In the genomic region with DNA sequence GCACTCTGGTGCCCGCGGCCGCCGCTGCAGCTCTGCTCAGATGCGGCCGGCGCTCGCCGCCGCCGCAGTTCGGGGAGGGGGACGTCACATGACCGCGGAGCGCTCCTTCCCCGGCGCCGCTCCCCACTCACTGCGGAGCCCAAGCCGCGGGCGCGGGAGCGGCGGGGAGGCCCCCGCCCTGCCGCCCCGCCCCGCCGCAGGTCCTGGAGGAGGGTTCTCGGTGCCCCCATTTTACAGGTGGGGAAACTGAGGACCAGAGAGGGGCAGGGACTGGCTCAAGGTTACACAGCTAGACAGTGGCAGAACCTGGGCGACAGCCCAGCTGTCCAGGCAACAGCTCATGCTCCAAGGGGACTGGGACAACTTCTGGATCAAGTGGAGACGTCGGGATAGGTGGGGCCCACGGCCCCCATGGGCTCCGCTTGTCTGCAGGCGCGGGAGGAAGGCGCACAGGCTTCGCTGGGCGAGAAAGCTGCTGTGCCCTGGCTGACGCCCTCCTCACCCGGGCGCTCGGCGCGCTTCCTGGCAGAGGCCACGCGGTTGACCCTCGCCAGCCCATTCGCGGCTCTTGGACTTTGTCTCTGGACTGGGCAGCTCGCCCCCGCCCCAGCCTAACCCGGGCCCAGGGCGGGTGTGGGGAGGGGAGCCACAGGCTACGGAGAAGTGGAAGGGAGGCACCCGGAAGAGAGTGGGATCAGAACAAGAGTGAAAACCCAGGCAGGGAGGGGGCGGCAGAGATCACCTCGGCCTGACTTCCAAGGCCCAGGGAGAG, we compare ENCODE assay signal across 9 cellular contexts. TPM values are rescaled to one million over a fixed set of nuclear protein-coding genes. Genes with fewer than 3 reads are reported as not detected.
A peak's percentile ranks its signal among the peaks of the same experiment; 100 is the strongest.
DNase-seq lines count a peak whose midpoint lies in the region; ATAC-seq, FAIRE-seq and TF ChIP-seq lines count a peak whose summit lies in the region.
"Had no signal": no experiment of that assay in that cellular context is flagged by ENCODE, and none has a peak within 500 bp of the region (broad histone marks: within the 10 kb centered on the region; RNA-seq: fewer than 3 reads in every experiment).

A gene (minus strand): TSS at position 71 of the 772 bp plus-strand sequence. CDS start 49,325 bp downstream, outside the sequence.

- no peaks in the 10 kb centered on the region for H3K9me3 ChIP-seq in GM12878 (replicated peaks; ENCODE audit: control insufficient read depth, insufficient read depth, low read length)

- H3K27me3 ChIP-seq in GM12878 (replicated peaks in 1 of 2; ENCODE audit: control insufficient read depth in 2 of 2, insufficient read depth in 2 of 2, low read length in 1 of 2): peaks cover 0 to 6% of the 10 kb centered on the region in 2 experiments

- intact Hi-C loops in GM12878 (cut with micrococcal nuclease; ENCODE audit: unreplicated experiment): no loop called here

- no peaks in the 10 kb centered on the region for H3K36me3 ChIP-seq in GM12878 (ENCODE audit: control insufficient read depth in 2 of 2, insufficient read depth in 2 of 2, low read length in 1 of 2)

- H4K20me1 ChIP-seq in GM12878 (ENCODE audit: control insufficient read depth, insufficient read depth): no peaks in the 10 kb centered on the region

- FAIRE-seq in GM12878 (lab: Jason Lieb, UNC): no peak
- FAIRE-seq: G401.6 had no signal

- CTCF ChIA-PET in GM12878 (lab: Yijun Ruan, JAX): interaction anchor here (0.7 to 0.8 kb wide), 2 partner anchors 113 to 294 kb away, joined by 3 read pairs; no protein-coding TSS in a partner anchor

- H3K79me2 ChIP-seq in GM12878 (ENCODE audit: control insufficient read depth, insufficient read depth, low read length): no peaks in the 10 kb centered on the region

- H3K4me1 ChIP-seq in GM12878 (ENCODE audit: control insufficient read depth, insufficient read depth, low read length): peaks cover 3% of the 10 kb centered on the region; the same call in 1 of the 2 replicates

- no TSS peak for BruUV-seq in GM12878 (replicated peaks; lab: Mats Ljungman, UMichigan)

- DNase-seq in NCI-H510A treated with DMSO at 0.1 percent for 48 hours (lab: John Stamatoyannopoulos, UW) (peak; percentile 17), NCI-H510A (lab: John Stamatoyannopoulos, UW) (no peak), NOMO-1 treated with dmso at 0.1 percent for 144 hours (lab: John Stamatoyannopoulos, UW; ENCODE audit: unreplicated experiment) (peak; percentile 38), GM12878 (ENCODE audit: low read depth, low spot score) (no peak), islet precursor cell (peak; percentile 81), UCSD-AML1 (lab: John Stamatoyannopoulos, UW; ENCODE audit: unreplicated experiment) (no peak)
- DNase-seq in stimulated activated CD4-positive, alpha-beta T cell treated with anti-CD3 and anti-CD28 coated beads, Interleukin-4, amount 100 ng/mL, for 1 hour: peak; percentile 29

- no peak within 1 kb of the TSS for H3K9ac ChIP-seq in GM12878 (ENCODE audit: control insufficient read depth, insufficient read depth, low read length)

- TF ChIP-seq EP300 in GM12878 (IDR thresholded peaks at IDR 0.05; ENCODE audit: borderline replicate concordance in 1 of 2, control insufficient read depth in 1 of 2, low read depth in 2 of 2, low read length in 2 of 2): no peak

- ATAC-seq in GM12878 (peak; percentile 43), GM21786 (IDR thresholded peaks at IDR 0.05; ENCODE audit: unreplicated experiment) (no peak)

- peak in 1 of 3 experiments; percentile 34; a peak in 2 of 6 replicates for TF ChIP-seq CTCF in GM12878 (IDR thresholded peaks at IDR 0.05 in 2 of 3, conservative IDR thresholded peaks at IDR 0.05 in 1 of 3; ENCODE audit: control insufficient read depth in 2 of 3, extremely low read depth in 1 of 3, insufficient read depth in 1 of 3, low read depth in 3 of 3, low read length in 3 of 3)

- POLR2A ChIA-PET in GM12878 (lab: Charles Lee): no interaction called here

- no peak within 1 kb of the TSS for H3K4me3 ChIP-seq in GM12878

- H3K4me2 ChIP-seq in GM12878 (ENCODE audit: control insufficient read depth, insufficient read depth): peak within 1 kb of the TSS; percentile 2; the same call in 1 of the 2 replicates

- H3K27ac ChIP-seq in GM12878 (ENCODE audit: control insufficient read depth, insufficient read depth): no peak within 1 kb of the TSS

- no peak for TF ChIP-seq RAD21 in GM12878 (IDR thresholded peaks at IDR 0.05; ENCODE audit: insufficient read depth, low read depth, low read length)

- no peak for TF ChIP-seq POLR2A in GM12878 (IDR thresholded peaks at IDR 0.05; ENCODE audit: low read depth, low read length)

- SMC1A ChIA-PET in GM12878 (lab: Charles Lee; ENCODE audit: uncharacterized antibody, unreplicated experiment): interaction anchor here (1.1 kb wide), 1 partner anchor 15 kb away, joined by 4 read pairs; no protein-coding TSS in a partner anchor

- RAD21 ChIA-PET in GM12878 (lab: Charles Lee; ENCODE audit: unreplicated experiment): interaction anchor here (1.0 to 1.2 kb wide), 2 partner anchors 112 to 299 kb away, joined by 3 to 4 read pairs; no protein-coding TSS in a partner anchor

- H2AFZ ChIP-seq in GM12878 (ENCODE audit: control insufficient read depth, low read depth, low read length): no peak within 1 kb of the TSS

- in situ Hi-C loops in GM12878 (cut with MboI): no loop called here

- 3% methylated on average over 60 of the region's 61 CpGs for WGBS in GM12878 (ENCODE audit: insufficient coverage, insufficient replicate concordance, low lambda C conversion rate, missing lambda C conversion rate)

TF ChIP-seq in GM12878, 131 proteins besides CTCF, POLR2A, EP300 and RAD21 (continues in another document):
- TF ChIP-seq, protein P1, sequence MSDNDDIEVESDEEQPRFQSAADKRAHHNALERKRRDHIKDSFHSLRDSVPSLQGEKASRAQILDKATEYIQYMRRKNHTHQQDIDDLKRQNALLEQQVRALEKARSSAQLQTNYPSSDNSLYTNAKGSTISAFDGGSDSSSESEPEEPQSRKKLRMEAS (IDR thresholded peaks at IDR 0.05; ENCODE audit: low read depth, low read length): peak; percentile 10; the same call in 1 of the 2 replicates
- TF ChIP-seq CBX3 (IDR thresholded peaks at IDR 0.05; ENCODE audit: borderline replicate concordance, low read depth) (no peak), EED (IDR thresholded peaks at IDR 0.05; ENCODE audit: low read depth) (no peak), NR2F1 (conservative IDR thresholded peaks at IDR 0.05) (0 out of 2 replicates have a peak, but pooled peaks have one; percentile 37), FOXM1 (IDR thresholded peaks at IDR 0.05; ENCODE audit: low read depth, low read length) (no peak), GATAD2B (conservative IDR thresholded peaks at IDR 0.05; ENCODE audit: low read depth) (0 out of 2 replicates have a peak, but pooled peaks have one; percentile 34)
- TF ChIP-seq, protein P2, sequence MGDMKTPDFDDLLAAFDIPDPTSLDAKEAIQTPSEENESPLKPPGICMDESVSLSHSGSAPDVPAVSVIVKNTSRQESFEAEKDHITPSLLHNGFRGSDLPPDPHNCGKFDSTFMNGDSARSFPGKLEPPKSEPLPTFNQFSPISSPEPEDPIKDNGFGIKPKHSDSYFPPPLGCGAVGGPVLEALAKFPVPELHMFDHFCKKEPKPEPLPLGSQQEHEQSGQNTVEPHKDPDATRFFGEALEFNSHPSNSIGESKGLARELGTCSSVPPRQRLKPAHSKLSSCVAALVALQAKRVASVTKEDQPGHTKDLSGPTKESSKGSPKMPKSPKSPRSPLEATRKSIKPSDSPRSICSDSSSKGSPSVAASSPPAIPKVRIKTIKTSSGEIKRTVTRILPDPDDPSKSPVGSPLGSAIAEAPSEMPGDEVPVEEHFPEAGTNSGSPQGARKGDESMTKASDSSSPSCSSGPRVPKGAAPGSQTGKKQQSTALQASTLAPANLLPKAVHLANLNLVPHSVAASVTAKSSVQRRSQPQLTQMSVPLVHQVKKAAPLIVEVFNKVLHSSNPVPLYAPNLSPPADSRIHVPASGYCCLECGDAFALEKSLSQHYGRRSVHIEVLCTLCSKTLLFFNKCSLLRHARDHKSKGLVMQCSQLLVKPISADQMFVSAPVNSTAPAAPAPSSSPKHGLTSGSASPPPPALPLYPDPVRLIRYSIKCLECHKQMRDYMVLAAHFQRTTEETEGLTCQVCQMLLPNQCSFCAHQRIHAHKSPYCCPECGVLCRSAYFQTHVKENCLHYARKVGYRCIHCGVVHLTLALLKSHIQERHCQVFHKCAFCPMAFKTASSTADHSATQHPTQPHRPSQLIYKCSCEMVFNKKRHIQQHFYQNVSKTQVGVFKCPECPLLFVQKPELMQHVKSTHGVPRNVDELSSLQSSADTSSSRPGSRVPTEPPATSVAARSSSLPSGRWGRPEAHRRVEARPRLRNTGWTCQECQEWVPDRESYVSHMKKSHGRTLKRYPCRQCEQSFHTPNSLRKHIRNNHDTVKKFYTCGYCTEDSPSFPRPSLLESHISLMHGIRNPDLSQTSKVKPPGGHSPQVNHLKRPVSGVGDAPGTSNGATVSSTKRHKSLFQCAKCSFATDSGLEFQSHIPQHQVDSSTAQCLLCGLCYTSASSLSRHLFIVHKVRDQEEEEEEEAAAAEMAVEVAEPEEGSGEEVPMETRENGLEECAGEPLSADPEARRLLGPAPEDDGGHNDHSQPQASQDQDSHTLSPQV (IDR thresholded peaks at IDR 0.05): no peak

RNA-seq across cellular contexts. Expression of the gene that starts here (rescaled TPM):
- total RNA-seq in GM12878 (2013; cell fraction: nucleolus; rRNA removed): 3.1 TPM in 2 replicates
- total RNA-seq in GM12878 (2014; rRNA removed) (0.06 TPM in 1 of 2 replicates, not detected in the other), GM12878 (2014; rRNA removed; fragmentation: Illumina TruSeq; extraction: Trizol) (0.04 TPM in 1 of 2 replicates, not detected in the other), GM12878 (2021) (0.05 and 0.21 TPM in 2 replicates)
- polyA plus RNA-seq in GM12878 (2011; ENCODE audit: low read depth): 0.37 TPM
- polyA plus RNA-seq in GM12878 (2011; rRNA removed) (0.73 and 0.96 TPM in 2 replicates), GM12878 (2014; fragmentation: Illumina TruSeq; extraction: Trizol) (0.09 TPM in 1 of 2 replicates, not detected in the other), GM12878 (2014; fragmentation: Nextera tagmentation; extraction: Ambion mirVana) (not detected), GM12878 (2014; rRNA removed) (0.08 and 0.09 TPM in 2 replicates), GM12878 (2016; fragmentation: Nextera tagmentation; extraction: Ambion mirVana) (under 1 TPM in 1 of 2 experiments, not detected in 1; 0.09 TPM)
- 0.75 and 0.97 TPM in 2 replicates for polyA plus RNA-seq in GM12878 (2011; cell fraction: cytosol; rRNA removed)
- 2.2 and 2.9 TPM in 2 replicates for polyA plus RNA-seq in GM12878 (2011; cell fraction: nucleus; rRNA removed)
- polyA plus RNA-seq in GM12878 (2012): 0.72 and 1.0 TPM in 2 replicates
- polyA minus RNA-seq in GM12878 (2011; rRNA and poly(A)+ RNA removed): 1.2 and 1.7 TPM in 2 replicates
- 0.40 and 0.73 TPM in 2 replicates for polyA minus RNA-seq in GM12878 (2011; cell fraction: cytosol; rRNA and poly(A)+ RNA removed)
- 0.67 and 1.1 TPM in 2 replicates for polyA minus RNA-seq in GM12878 (2011; cell fraction: nucleus; rRNA and poly(A)+ RNA removed)

Comparison
In these comparisons a context has a peak if more than half of its experiments do, and no peak if none do; other contexts are left out.
1. DNase-seq: peak in NCI-H510A treated with DMSO at 0.1 percent for 48 hours (single experiment), NOMO-1 treated with dmso at 0.1 percent for 144 hours (single experiment), islet precursor cell (single experiment) and stimulated activated CD4-positive, alpha-beta T cell treated with anti-CD3 and anti-CD28 coated beads, Interleukin-4, amount 100 ng/mL, for 1 hour (single experiment); none in NCI-H510A (single experiment), GM12878 (single experiment) and UCSD-AML1 (single experiment).